ENCODE assay signal across 26 cellular contexts in genomic region chr4:86967798-86968197, GRCh38. TPM values are rescaled to one million over a fixed set of nuclear protein-coding genes. Genes with fewer than 3 reads are reported as not detected.
A peak's percentile ranks its signal among the peaks of the same experiment; 100 is the strongest.
DNase-seq lines count a peak whose midpoint lies in the region; ATAC-seq and TF ChIP-seq lines count a peak whose summit lies in the region.
"Had no signal": no experiment of that assay in that cellular context is flagged by ENCODE, and none has a peak within 500 bp of the region (broad histone marks: within the 10 kb centered on the region; RNA-seq: fewer than 3 reads in every experiment).

No MANE protein-coding gene starts in this region.

- DNase-seq in NOMO-1 (lab: John Stamatoyannopoulos, UW; ENCODE audit: unreplicated experiment in 2 of 2) (peak; percentile 41 to 57), NOMO-1 treated with dmso at 0.1 percent for 144 hours (lab: John Stamatoyannopoulos, UW; ENCODE audit: unreplicated experiment) (no peak), SK-N-MC (ENCODE audit: low read depth, low spot score) (no peak), fibroblast of peridontal ligament (ENCODE audit: extremely low read depth) (peak; percentile 16), upper lobe of right lung (no peak), HPDE6-E6E7 (ENCODE audit: extremely low spot score) (no peak), GM20000 (ENCODE audit: low spot score) (no peak), nucleus accumbens (lab: John Stamatoyannopoulos, UW) (no peak)
- DNase-seq: activated CD4-positive, alpha-beta T cell treated with anti-CD3 and anti-CD28 coated beads, Interleukin-2, amount 50 U/mL, for 4 hours; activated naive CD4-positive, alpha-beta T cell treated with anti-CD3 and anti-CD28 coated beads, Interleukin-2, amount 10 ng/mL, durations not matched to agents 7 days and 5 days; activated T-cell treated with anti-CD3 and anti-CD28 coated beads, Interleukin-2, amount 50 U/mL, for 1 hour; body of pancreas; CD4-positive, CD25-positive, alpha-beta regulatory T cell; dorsolateral prefrontal cortex; heart right ventricle; mesendoderm; NCI-H1092; NCI-H2107; NCI-H69; psoas muscle; stimulated activated CD4-positive, alpha-beta T cell treated with anti-CD3 and anti-CD28 coated beads, Interleukin-12 subunit alpha, Interleukin-12 subunit beta, amount 100 ng/mL, for 4 hours had no signal

- H3K27ac ChIP-seq in SK-N-MC (peak overlapping the region; percentile 95), upper lobe of right lung (no peak overlapping the region)
- H3K27ac ChIP-seq: 22Rv1, body of pancreas, dorsolateral prefrontal cortex, psoas muscle, tibial nerve had no signal

- H3K4me3 ChIP-seq in SK-N-MC: peak overlapping the region; percentile 62
- no peak overlapping the region for H3K4me3 ChIP-seq in upper lobe of right lung
- H3K4me3 ChIP-seq: body of pancreas, dorsolateral prefrontal cortex, heart right ventricle, psoas muscle, tibial nerve had no signal

- H3K36me3 ChIP-seq in SK-N-MC (ENCODE audit: insufficient read depth, low read length): no peaks in the 10 kb centered on the region; the same call in 1 of the 2 replicates
- H3K36me3 ChIP-seq in upper lobe of right lung: no peaks in the 10 kb centered on the region
- H3K36me3 ChIP-seq: tibial nerve had no signal

- intact Hi-C loops in upper lobe of right lung (cut with DNase I): no loop called here

- peak; percentile 73 for ATAC-seq in upper lobe of right lung
- ATAC-seq: body of pancreas; esophagus mucosa; heart right ventricle; natural killer cell treated with Interleukin-12 subunit alpha and Interleukin-12 subunit beta and Interleukin-15 and Interleukin-18, amount 100 ng/mL, for 72 hours; psoas muscle; stimulated activated memory B cell treated with anti-CD40 and anti-IgM and Interleukin-4, amounts not matched to agents 10 μg/mL and 1 μg/mL and 100 μg/mL, for 72 hours had no signal

- peaks cover 41% of the 10 kb centered on the region for H3K4me1 ChIP-seq in upper lobe of right lung

- TF ChIP-seq CTCF in upper lobe of right lung (IDR thresholded peaks at IDR 0.05) (no peak), GM20000 (IDR thresholded peaks at IDR 0.05; ENCODE audit: extremely low read depth, missing control alignments) (no peak)

- no peak overlapping the region for H3K9ac ChIP-seq in SK-N-MC (ENCODE audit: insufficient read length)

- H3K27me3 ChIP-seq in upper lobe of right lung: no peaks in the 10 kb centered on the region
- H3K27me3 ChIP-seq: body of pancreas, dorsolateral prefrontal cortex, heart right ventricle, tibial nerve had no signal

- H3K9me3 ChIP-seq in SK-N-MC (ENCODE audit: low read depth, low read length) (no peaks in the 10 kb centered on the region), upper lobe of right lung (no peaks in the 10 kb centered on the region)
- H3K9me3 ChIP-seq: body of pancreas, heart right ventricle, psoas muscle, tibial nerve had no signal

RNA-seq across cellular contexts. Expression of gene AFF1, which starts 33.0 kb away (rescaled TPM):
- 103 TPM for total RNA-seq in upper lobe of right lung

Comparison
In these comparisons a context has a peak if more than half of its experiments do, and no peak if none do; other contexts are left out.
1. DNase-seq: peak in NOMO-1 (2 of 2) and fibroblast of peridontal ligament (single experiment); none in NOMO-1 treated with dmso at 0.1 percent for 144 hours (single experiment), SK-N-MC (single experiment), upper lobe of right lung (single experiment), HPDE6-E6E7 (single experiment), GM20000 (single experiment) and nucleus accumbens (0 of 56).